8 cellular contexts compared by ENCODE assay signal in genomic region chr1:167439301-167439988, GRCh38.
DNase-seq lines count a peak whose midpoint lies in the region; ATAC-seq and TF ChIP-seq lines count a peak whose summit lies in the region.

No MANE protein-coding gene starts in this region.

- 17% methylated on average over 32 of the region's 49 CpGs for WGBS in right lobe of liver (ENCODE audit: insufficient coverage, low coverage, low lambda C conversion rate, missing lambda C conversion rate)

- H3K9me3 Mint-ChIP-seq in GM23338 = no peaks in the 10 kb centered on the region

- peak; percentile 35 to 52; a peak in 3 of 4 replicates for TF ChIP-seq CTCF in GM23338 (conservative IDR thresholded peaks at IDR 0.05; ENCODE audit: low read depth in 2 of 2)
- TF ChIP-seq CTCF in RWPE1 (conservative IDR thresholded peaks at IDR 0.05; ENCODE audit: low read depth) = peak; percentile 29; the same call in 1 of the 2 replicates
- peak in 2 of 4 donors; percentile 15 for TF ChIP-seq CTCF in right lobe of liver (IDR thresholded peaks at IDR 0.05)

- H3K4me3 ChIP-seq in GM23338 (peak overlapping the region; percentile 68), right lobe of liver (peak overlapping the region in 2 of 3 donors; percentile 22 to 38)

- H2AFZ ChIP-seq in GM23338 = peak overlapping the region; percentile 100

- POLR2A ChIA-PET in RWPE1 (lab: Yijun Ruan, JAX; ENCODE audit: low non-redundant PET) = no interaction called here

- ATAC-seq in GM23338 = peak; percentile 73
- peak; percentile 37 to 55 (median 46) for ATAC-seq in right lobe of liver
- ATAC-seq in stimulated activated naive CD8-positive, alpha-beta T cell treated with anti-CD3 and anti-CD28 coated beads, Interleukin-15, Interleukin-2, amounts not matched to agents 100 U/mL and 50 U/mL, for 24 hours = peak; percentile 30
- ATAC-seq in HG02763 (IDR thresholded peaks at IDR 0.05; ENCODE audit: unreplicated experiment) = no peak
- no peak for ATAC-seq in GM18873 (IDR thresholded peaks at IDR 0.05; ENCODE audit: low FRiP score, unreplicated experiment)

- H3K9me2 ChIP-seq in GM23338 (ENCODE audit: insufficient read depth) = no peaks in the 10 kb centered on the region

- no peaks in the 10 kb centered on the region for H3K9me3 ChIP-seq in right lobe of liver

- CTCF ChIA-PET in RWPE1 (lab: Yijun Ruan, JAX) = interaction anchor here (0.6 to 1.1 kb wide), 5 partner anchors 16 to 512 kb away, joined by 3 to 5 read pairs (median 3); no protein-coding TSS in a partner anchor

- DNase-seq in COLO668 (lab: John Stamatoyannopoulos, UW; ENCODE audit: unreplicated experiment) (peak; percentile 32), GM23338 (ENCODE audit: low spot score) (peak; percentile 85), RWPE1 (ENCODE audit: low spot score) (peak; percentile 36), dermis blood vessel endothelial cell (peak; percentile 60), right lobe of liver (peak in 1 of 3 donors; percentile 48)
- no peak for DNase-seq in stimulated activated naive CD8-positive, alpha-beta T cell treated with anti-CD3 and anti-CD28 coated beads, Interleukin-15, Interleukin-2, amounts not matched to agents 100 U/mL and 50 U/mL, for 24 hours

- H3K4me2 ChIP-seq in GM23338 = peak overlapping the region; percentile 83

- no peaks in the 10 kb centered on the region for H4K20me1 ChIP-seq in GM23338 (replicated peaks; ENCODE audit: insufficient read depth)

- TF ChIP-seq POLR2A in right lobe of liver (IDR thresholded peaks at IDR 0.05) = no peak

- H3K27me3 ChIP-seq in GM23338 (ENCODE audit: insufficient read depth) (peaks cover 38% of the 10 kb centered on the region), right lobe of liver (no peaks in the 10 kb centered on the region)

- intact Hi-C loops in right lobe of liver (cut with DNase I) = no loop called here

- no peak overlapping the region for H3K27ac Mint-ChIP-seq in GM23338

- H3K27ac ChIP-seq in GM23338 (ENCODE audit: low read depth) (no peak overlapping the region), RWPE1 (no peak overlapping the region), right lobe of liver (no peak overlapping the region)

- H3K4me1 ChIP-seq in GM23338 (ENCODE audit: insufficient read depth) (0 out of 2 replicates have a peak, but pooled peaks cover 4% of the 10 kb centered on the region), right lobe of liver (peaks cover 0 to 8% (median 0%) of the 10 kb centered on the region in 4 donors)

- peaks cover 39% of the 10 kb centered on the region for H3K27me3 Mint-ChIP-seq in GM23338 (ENCODE audit: insufficient read depth, low read depth, poor library complexity)

- peak overlapping the region; percentile 64 for H3K4me3 Mint-ChIP-seq in GM23338

- peaks cover 4% of the 10 kb centered on the region; the same call in 2 of the 3 replicates for H3K4me1 Mint-ChIP-seq in GM23338

- H3K79me2 ChIP-seq in GM23338 (replicated peaks; ENCODE audit: insufficient read depth) = no peaks in the 10 kb centered on the region

- H3K36me3 ChIP-seq in GM23338 (ENCODE audit: insufficient read depth) (no peaks in the 10 kb centered on the region; the same call in 1 of the 2 replicates), right lobe of liver (no peaks in the 10 kb centered on the region)

- no peaks in the 10 kb centered on the region; the same call in 2 of the 3 replicates for H3K36me3 Mint-ChIP-seq in GM23338 (ENCODE audit: low read depth)

- 0 out of 2 replicates have a peak, but pooled peaks cover 2% of the 10 kb centered on the region for H3F3A ChIP-seq in GM23338 (replicated peaks; ENCODE audit: low read depth)

TF ChIP-seq in GM23338, 12 proteins besides CTCF, POLR2A, EP300 and RAD21:
- no peak for TF ChIP-seq ZNF331 (CRISPR knock-in tag; IDR thresholded peaks at IDR 0.05; ENCODE audit: low read depth)

Comparison
In these comparisons a context has a peak if more than half of its experiments do, and no peak if none do; other contexts are left out.
1. ATAC-seq: peak in GM23338 (single experiment), right lobe of liver (4 of 4) and stimulated activated naive CD8-positive, alpha-beta T cell treated with anti-CD3 and anti-CD28 coated beads, Interleukin-15, Interleukin-2, amounts not matched to agents 100 U/mL and 50 U/mL, for 24 hours (single experiment); none in HG02763 (single experiment) and GM18873 (single experiment).